ENCODE assay signal across 8 cellular contexts in the genomic region with DNA sequence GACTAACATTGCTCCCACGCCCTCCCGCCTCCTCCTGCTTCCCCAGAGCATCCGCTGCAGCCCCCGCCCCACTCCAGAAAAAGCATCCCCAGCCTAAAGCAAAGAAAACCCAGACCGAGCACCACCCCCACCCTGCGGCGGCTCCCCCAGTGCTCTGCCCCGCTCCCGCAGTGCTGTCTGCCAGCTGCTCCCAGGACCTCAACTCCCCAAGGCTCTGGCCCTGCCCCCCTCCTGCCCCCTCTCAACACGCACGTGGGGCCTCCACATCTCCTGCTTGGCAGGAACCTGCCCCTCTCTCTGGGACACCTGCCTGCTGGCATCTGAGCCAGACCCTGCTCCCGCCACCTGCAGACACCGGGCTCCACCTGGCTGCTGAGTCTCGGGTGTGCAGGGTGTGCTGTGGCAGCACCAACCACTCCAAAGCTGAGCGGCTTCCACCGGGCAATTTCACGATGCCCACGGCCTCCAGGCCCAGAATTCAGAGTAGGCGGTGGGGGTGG.
DNase-seq lines count a peak whose midpoint lies in the region; ATAC-seq and TF ChIP-seq lines count a peak whose summit lies in the region.

No MANE protein-coding gene starts in this region.

- H3K9me3 ChIP-seq in right cardiac atrium (ENCODE audit: control insufficient read depth, low read length), result no peaks in the 10 kb centered on the region

- H3K27ac ChIP-seq in 22Rv1 (no peak overlapping the region), GM23338 (ENCODE audit: low read depth) (no peak overlapping the region), right cardiac atrium (ENCODE audit: low read length) (no peak overlapping the region)

- no peak overlapping the region for H3K27ac Mint-ChIP-seq in GM23338
- H3K27ac Mint-ChIP-seq in osteocyte (ENCODE audit: unreplicated experiment), result no peak overlapping the region

- no peak overlapping the region for H3K4me3 ChIP-seq in GM23338
- no peak overlapping the region for H3K4me3 ChIP-seq in right cardiac atrium (ENCODE audit: low read length)

- H3K36me3 ChIP-seq in GM23338 (ENCODE audit: insufficient read depth), result no peaks in the 10 kb centered on the region

- H2AFZ ChIP-seq in GM23338, result no peak overlapping the region

- ATAC-seq in GM23338 (peak; percentile 30), right cardiac atrium (no peak)

- WGBS in right cardiac atrium, result 36% methylated on average over 19 of the region's 19 CpGs

- H3K4me1 Mint-ChIP-seq in GM23338 (peaks cover 8% of the 10 kb centered on the region; the same call in 2 of the 3 replicates), osteocyte (ENCODE audit: unreplicated experiment) (peaks cover 10% of the 10 kb centered on the region)

- no peaks in the 10 kb centered on the region for H3K9me3 Mint-ChIP-seq in GM23338
- no peaks in the 10 kb centered on the region for H3K9me3 Mint-ChIP-seq in osteocyte (ENCODE audit: unreplicated experiment)

- H3K27me3 Mint-ChIP-seq in GM23338 (ENCODE audit: insufficient read depth, low read depth, poor library complexity) (peaks cover 7% of the 10 kb centered on the region), osteocyte (ENCODE audit: unreplicated experiment) (no peaks in the 10 kb centered on the region)

- no peak for DNase-seq in GM23338 (ENCODE audit: low spot score)
- DNase-seq in T-helper 9 cell, result peak; percentile 54
- DNase-seq in right cardiac atrium, result peak; percentile 11 to 56 (median 44)
- DNase-seq in hypothalamus (lab: John Stamatoyannopoulos, UW), result no peak
- DNase-seq in Kasumi-1 (lab: John Stamatoyannopoulos, UW), result no peak
- no peak for DNase-seq in SHP77 (lab: John Stamatoyannopoulos, UW)
- no peak for DNase-seq in osteocyte (ENCODE audit: extremely low spot score, unreplicated experiment)

- H3K27me3 ChIP-seq in GM23338 (ENCODE audit: insufficient read depth), result no peaks in the 10 kb centered on the region
- H3K27me3 ChIP-seq in right cardiac atrium (ENCODE audit: control insufficient read depth, insufficient read depth), result no peaks in the 10 kb centered on the region

- H3K79me2 ChIP-seq in GM23338 (replicated peaks; ENCODE audit: insufficient read depth), result no peaks in the 10 kb centered on the region

- TF ChIP-seq CTCF in 22Rv1 (IDR thresholded peaks at IDR 0.05) (peak; percentile 65), GM23338 (conservative IDR thresholded peaks at IDR 0.05; ENCODE audit: low read depth in 2 of 2) (peak; percentile 14 to 37; a peak in 2 of 4 replicates), osteocyte (IDR thresholded peaks at IDR 0.05) (no peak)

- H3K36me3 Mint-ChIP-seq in GM23338 (ENCODE audit: low read depth) (no peaks in the 10 kb centered on the region; the same call in 2 of the 3 replicates), osteocyte (ENCODE audit: unreplicated experiment) (no peaks in the 10 kb centered on the region)

- no peak overlapping the region for H3K4me2 ChIP-seq in GM23338

- H3F3A ChIP-seq in GM23338 (replicated peaks; ENCODE audit: low read depth), result no peaks in the 10 kb centered on the region

- no peaks in the 10 kb centered on the region for H3K4me1 ChIP-seq in GM23338 (ENCODE audit: insufficient read depth)
- no peaks in the 10 kb centered on the region for H3K4me1 ChIP-seq in right cardiac atrium (ENCODE audit: control insufficient read depth, insufficient read depth, low read length)

- intact Hi-C loops in right cardiac atrium (cut with DNase I), result no loop called here

- no peaks in the 10 kb centered on the region for H4K20me1 ChIP-seq in GM23338 (replicated peaks; ENCODE audit: insufficient read depth)

- no peaks in the 10 kb centered on the region for H3K9me2 ChIP-seq in GM23338 (ENCODE audit: insufficient read depth)

- H3K4me3 Mint-ChIP-seq in GM23338, result no peak overlapping the region
- no peak overlapping the region for H3K4me3 Mint-ChIP-seq in osteocyte (ENCODE audit: unreplicated experiment)

TF ChIP-seq in GM23338, 12 proteins besides CTCF, POLR2A, EP300 and RAD21 (continues in another document):
- TF ChIP-seq ZNF114 (CRISPR knock-in tag; IDR thresholded peaks at IDR 0.05), result no peak
- TF ChIP-seq, protein P1, sequence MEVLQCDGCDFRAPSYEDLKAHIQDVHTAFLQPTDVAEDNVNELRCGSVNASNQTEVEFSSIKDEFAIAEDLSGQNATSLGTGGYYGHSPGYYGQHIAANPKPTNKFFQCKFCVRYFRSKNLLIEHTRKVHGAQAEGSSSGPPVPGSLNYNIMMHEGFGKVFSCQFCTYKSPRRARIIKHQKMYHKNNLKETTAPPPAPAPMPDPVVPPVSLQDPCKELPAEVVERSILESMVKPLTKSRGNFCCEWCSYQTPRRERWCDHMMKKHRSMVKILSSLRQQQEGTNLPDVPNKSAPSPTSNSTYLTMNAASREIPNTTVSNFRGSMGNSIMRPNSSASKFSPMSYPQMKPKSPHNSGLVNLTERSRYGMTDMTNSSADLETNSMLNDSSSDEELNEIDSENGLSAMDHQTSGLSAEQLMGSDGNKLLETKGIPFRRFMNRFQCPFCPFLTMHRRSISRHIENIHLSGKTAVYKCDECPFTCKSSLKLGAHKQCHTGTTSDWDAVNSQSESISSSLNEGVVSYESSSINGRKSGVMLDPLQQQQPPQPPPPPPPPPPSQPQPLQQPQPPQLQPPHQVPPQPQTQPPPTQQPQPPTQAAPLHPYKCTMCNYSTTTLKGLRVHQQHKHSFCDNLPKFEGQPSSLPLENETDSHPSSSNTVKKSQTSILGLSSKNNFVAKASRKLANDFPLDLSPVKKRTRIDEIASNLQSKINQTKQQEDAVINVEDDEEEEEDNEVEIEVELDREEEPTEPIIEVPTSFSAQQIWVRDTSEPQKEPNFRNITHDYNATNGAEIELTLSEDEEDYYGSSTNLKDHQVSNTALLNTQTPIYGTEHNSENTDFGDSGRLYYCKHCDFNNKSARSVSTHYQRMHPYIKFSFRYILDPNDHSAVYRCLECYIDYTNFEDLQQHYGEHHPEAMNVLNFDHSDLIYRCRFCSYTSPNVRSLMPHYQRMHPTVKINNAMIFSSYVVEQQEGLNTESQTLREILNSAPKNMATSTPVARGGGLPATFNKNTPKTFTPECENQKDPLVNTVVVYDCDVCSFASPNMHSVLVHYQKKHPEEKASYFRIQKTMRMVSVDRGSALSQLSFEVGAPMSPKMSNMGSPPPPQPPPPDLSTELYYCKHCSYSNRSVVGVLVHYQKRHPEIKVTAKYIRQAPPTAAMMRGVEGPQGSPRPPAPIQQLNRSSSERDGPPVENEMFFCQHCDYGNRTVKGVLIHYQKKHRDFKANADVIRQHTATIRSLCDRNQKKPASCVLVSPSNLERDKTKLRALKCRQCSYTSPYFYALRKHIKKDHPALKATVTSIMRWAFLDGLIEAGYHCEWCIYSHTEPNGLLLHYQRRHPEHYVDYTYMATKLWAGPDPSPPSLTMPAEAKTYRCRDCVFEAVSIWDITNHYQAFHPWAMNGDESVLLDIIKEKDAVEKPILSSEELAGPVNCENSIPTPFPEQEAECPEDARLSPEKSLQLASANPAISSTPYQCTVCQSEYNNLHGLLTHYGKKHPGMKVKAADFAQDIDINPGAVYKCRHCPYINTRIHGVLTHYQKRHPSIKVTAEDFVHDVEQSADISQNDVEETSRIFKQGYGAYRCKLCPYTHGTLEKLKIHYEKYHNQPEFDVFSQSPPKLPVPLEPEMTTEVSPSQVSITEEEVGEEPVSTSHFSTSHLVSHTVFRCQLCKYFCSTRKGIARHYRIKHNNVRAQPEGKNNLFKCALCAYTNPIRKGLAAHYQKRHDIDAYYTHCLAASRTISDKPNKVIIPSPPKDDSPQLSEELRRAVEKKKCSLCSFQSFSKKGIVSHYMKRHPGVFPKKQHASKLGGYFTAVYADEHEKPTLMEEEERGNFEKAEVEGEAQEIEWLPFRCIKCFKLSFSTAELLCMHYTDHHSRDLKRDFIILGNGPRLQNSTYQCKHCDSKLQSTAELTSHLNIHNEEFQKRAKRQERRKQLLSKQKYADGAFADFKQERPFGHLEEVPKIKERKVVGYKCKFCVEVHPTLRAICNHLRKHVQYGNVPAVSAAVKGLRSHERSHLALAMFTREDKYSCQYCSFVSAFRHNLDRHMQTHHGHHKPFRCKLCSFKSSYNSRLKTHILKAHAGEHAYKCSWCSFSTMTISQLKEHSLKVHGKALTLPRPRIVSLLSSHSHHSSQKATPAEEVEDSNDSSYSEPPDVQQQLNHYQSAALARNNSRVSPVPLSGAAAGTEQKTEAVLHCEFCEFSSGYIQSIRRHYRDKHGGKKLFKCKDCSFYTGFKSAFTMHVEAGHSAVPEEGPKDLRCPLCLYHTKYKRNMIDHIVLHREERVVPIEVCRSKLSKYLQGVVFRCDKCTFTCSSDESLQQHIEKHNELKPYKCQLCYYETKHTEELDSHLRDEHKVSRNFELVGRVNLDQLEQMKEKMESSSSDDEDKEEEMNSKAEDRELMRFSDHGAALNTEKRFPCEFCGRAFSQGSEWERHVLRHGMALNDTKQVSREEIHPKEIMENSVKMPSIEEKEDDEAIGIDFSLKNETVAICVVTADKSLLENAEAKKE (CRISPR knock-in tag; IDR thresholded peaks at IDR 0.05), result no peak
- no peak for TF ChIP-seq NANOG (IDR thresholded peaks at IDR 0.05; ENCODE audit: borderline replicate concordance)
- no peak for TF ChIP-seq JUNB (IDR thresholded peaks at IDR 0.05; ENCODE audit: unreplicated experiment)
- TF ChIP-seq, protein P2, sequence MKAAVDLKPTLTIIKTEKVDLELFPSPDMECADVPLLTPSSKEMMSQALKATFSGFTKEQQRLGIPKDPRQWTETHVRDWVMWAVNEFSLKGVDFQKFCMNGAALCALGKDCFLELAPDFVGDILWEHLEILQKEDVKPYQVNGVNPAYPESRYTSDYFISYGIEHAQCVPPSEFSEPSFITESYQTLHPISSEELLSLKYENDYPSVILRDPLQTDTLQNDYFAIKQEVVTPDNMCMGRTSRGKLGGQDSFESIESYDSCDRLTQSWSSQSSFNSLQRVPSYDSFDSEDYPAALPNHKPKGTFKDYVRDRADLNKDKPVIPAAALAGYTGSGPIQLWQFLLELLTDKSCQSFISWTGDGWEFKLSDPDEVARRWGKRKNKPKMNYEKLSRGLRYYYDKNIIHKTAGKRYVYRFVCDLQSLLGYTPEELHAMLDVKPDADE (IDR thresholded peaks at IDR 0.05), result no peak
- TF ChIP-seq ZNF331 (CRISPR knock-in tag; IDR thresholded peaks at IDR 0.05; ENCODE audit: low read depth), result no peak
- TF ChIP-seq CREB1 (CRISPR knock-in tag; IDR thresholded peaks at IDR 0.05; ENCODE audit: low read depth), result no peak
- no peak for TF ChIP-seq EZH2 (IDR thresholded peaks at IDR 0.05; ENCODE audit: low read depth, unreplicated experiment)
- TF ChIP-seq STAT1 (IDR thresholded peaks at IDR 0.05; ENCODE audit: unreplicated experiment), result no peak
- TF ChIP-seq EZH2phosphoT487 (IDR thresholded peaks at IDR 0.05; ENCODE audit: unreplicated experiment), result no peak

Comparison
In these comparisons a context has a peak if more than half of its experiments do, and no peak if none do; other contexts are left out.
1. DNase-seq: peak in T-helper 9 cell (single experiment) and right cardiac atrium (3 of 3); none in GM23338 (single experiment), hypothalamus (0 of 51), Kasumi-1 (0 of 2), SHP77 (0 of 2) and osteocyte (single experiment).